19 cellular contexts compared by ENCODE assay signal in the genomic region with DNA sequence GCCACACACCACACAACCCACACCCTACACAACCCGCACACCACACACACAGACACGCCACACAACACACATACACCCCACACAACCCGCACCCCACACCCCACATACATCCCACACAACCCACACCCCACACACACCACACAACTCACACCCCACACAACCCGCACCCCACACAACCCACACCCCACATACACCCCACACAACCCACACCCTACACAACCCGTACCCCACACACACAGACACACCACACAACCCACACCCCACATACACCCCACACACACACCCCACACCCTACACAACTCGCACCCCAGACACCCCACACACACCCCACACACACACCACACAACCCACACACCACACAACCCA.
DNase-seq lines count a peak whose midpoint lies in the region; ATAC-seq and TF ChIP-seq lines count a peak whose summit lies in the region.
"Had no signal": no experiment of that assay in that cellular context is flagged by ENCODE, and none has a peak within 500 bp of the region (broad histone marks: within the 10 kb centered on the region; RNA-seq: fewer than 3 reads in every experiment).

No MANE protein-coding gene starts in this region.

- H3K56ac ChIP-seq in mesendoderm (ENCODE audit: low read length), result peak overlapping the region; percentile 42

- TF ChIP-seq CTCF in transverse colon (IDR thresholded peaks at IDR 0.05) (no peak), endodermal cell (conservative IDR thresholded peaks at IDR 0.05) (no peak), glutamatergic neuron (IDR thresholded peaks at IDR 0.05; ENCODE audit: partially characterized antibody, unreplicated experiment) (no peak)

- no peak overlapping the region for H3K4me2 ChIP-seq in mesendoderm (ENCODE audit: low read length)
- H3K4me2 ChIP-seq: PC-9 had no signal

- no peaks in the 10 kb centered on the region for H3K36me3 ChIP-seq in SK-N-MC (ENCODE audit: insufficient read depth, low read length)
- no peaks in the 10 kb centered on the region for H3K36me3 ChIP-seq in mesendoderm (ENCODE audit: control insufficient read depth, insufficient read depth, low read length)
- no peaks in the 10 kb centered on the region for H3K36me3 ChIP-seq in transverse colon
- no peaks in the 10 kb centered on the region for H3K36me3 ChIP-seq in endodermal cell (ENCODE audit: control insufficient read depth, insufficient read depth, low read length)
- H3K36me3 ChIP-seq: left lung, stomach had no signal

- peak overlapping the region; percentile 92 for H3K27ac ChIP-seq in SK-N-MC
- H3K27ac ChIP-seq in mesendoderm (ENCODE audit: low read depth, low read length), result no peak overlapping the region
- H3K27ac ChIP-seq in transverse colon, result no peak overlapping the region
- H3K27ac ChIP-seq in endodermal cell (ENCODE audit: low read depth, low read length), result no peak overlapping the region
- H3K27ac ChIP-seq: epithelial cell of prostate, hepatocyte, left lung, PC-9, stomach had no signal

- H3K9me3 Mint-ChIP-seq in activated naive CD4-positive, alpha-beta T cell treated with anti-CD3 and anti-CD28 coated beads, Interleukin-2, amount 50 U/mL, for 24 hours, result no peaks in the 10 kb centered on the region
- H3K9me3 Mint-ChIP-seq in endodermal cell, result peaks cover 7% of the 10 kb centered on the region
- H3K9me3 Mint-ChIP-seq in glutamatergic neuron (ENCODE audit: unreplicated experiment), result peaks cover 1% of the 10 kb centered on the region
- H3K9me3 Mint-ChIP-seq: type B pancreatic cell had no signal

- no peak overlapping the region for H3K18ac ChIP-seq in mesendoderm (ENCODE audit: low read length)

- no peak overlapping the region for H3K4ac ChIP-seq in mesendoderm (ENCODE audit: low read depth, low read length)

- H2BK5ac ChIP-seq in mesendoderm (ENCODE audit: low read length), result no peak overlapping the region

- peak overlapping the region; percentile 20 for H3K9ac ChIP-seq in SK-N-MC (ENCODE audit: insufficient read length)
- H3K9ac ChIP-seq in mesendoderm (ENCODE audit: low read length), result no peak overlapping the region
- H3K9ac ChIP-seq in endodermal cell (ENCODE audit: extremely low read depth, low read length, poor library complexity, severe bottlenecking), result no peak overlapping the region

- intact Hi-C loops in transverse colon (cut with DNase I; ENCODE audit: low total_unique reads), result no loop called here

- peaks cover 4% of the 10 kb centered on the region for H3K27me3 Mint-ChIP-seq in activated naive CD4-positive, alpha-beta T cell treated with anti-CD3 and anti-CD28 coated beads, Interleukin-2, amount 50 U/mL, for 24 hours
- H3K27me3 Mint-ChIP-seq in endodermal cell (ENCODE audit: insufficient read depth), result peaks cover 26% of the 10 kb centered on the region
- H3K27me3 Mint-ChIP-seq in glutamatergic neuron (ENCODE audit: unreplicated experiment), result peaks cover 5% of the 10 kb centered on the region

- H3K36me3 Mint-ChIP-seq in activated naive CD4-positive, alpha-beta T cell treated with anti-CD3 and anti-CD28 coated beads, Interleukin-2, amount 50 U/mL, for 24 hours, result no peaks in the 10 kb centered on the region
- H3K36me3 Mint-ChIP-seq in endodermal cell (ENCODE audit: low read depth) (no peaks in the 10 kb centered on the region), glutamatergic neuron (ENCODE audit: unreplicated experiment) (peaks cover 6% of the 10 kb centered on the region)
- H3K36me3 Mint-ChIP-seq: type B pancreatic cell had no signal

- no peak for TF ChIP-seq EP300 in transverse colon (IDR thresholded peaks at IDR 0.05; ENCODE audit: low read depth)

- peak overlapping the region; percentile 43 for H3K4me3 Mint-ChIP-seq in activated naive CD4-positive, alpha-beta T cell treated with anti-CD3 and anti-CD28 coated beads, Interleukin-2, amount 50 U/mL, for 24 hours
- H3K4me3 Mint-ChIP-seq in endodermal cell (no peak overlapping the region), glutamatergic neuron (ENCODE audit: unreplicated experiment) (no peak overlapping the region)

- H3K9me3 ChIP-seq in SK-N-MC (ENCODE audit: low read depth, low read length) (no peaks in the 10 kb centered on the region), transverse colon (no peaks in the 10 kb centered on the region), endodermal cell (ENCODE audit: control insufficient read depth, low read length) (peaks cover 39% of the 10 kb centered on the region)
- H3K9me3 ChIP-seq: left lung, stomach had no signal

- no peak overlapping the region for H4K8ac ChIP-seq in mesendoderm (ENCODE audit: low read depth, low read length)

- H4K5ac ChIP-seq in mesendoderm (ENCODE audit: low read length), result no peak overlapping the region

- H3K27me3 ChIP-seq in mesendoderm (ENCODE audit: insufficient read depth, low read length, poor library complexity), result no peaks in the 10 kb centered on the region
- peaks cover 26% of the 10 kb centered on the region for H3K27me3 ChIP-seq in transverse colon
- no peaks in the 10 kb centered on the region for H3K27me3 ChIP-seq in endodermal cell (ENCODE audit: control insufficient read depth, insufficient read depth, low read length, poor library complexity, severe bottlenecking)

- no peak overlapping the region for H3K23ac ChIP-seq in mesendoderm (ENCODE audit: low read length)

- H3K4me1 ChIP-seq in mesendoderm (ENCODE audit: control insufficient read depth, low read depth, low read length) (no peaks in the 10 kb centered on the region), transverse colon (no peaks in the 10 kb centered on the region), endodermal cell (ENCODE audit: control insufficient read depth, insufficient read depth, low read length) (no peaks in the 10 kb centered on the region)
- H3K4me1 ChIP-seq: left lung had no signal

- WGBS in mesendoderm (ENCODE audit: extremely low coverage, insufficient coverage, low lambda C conversion rate), result no CpG with 5 or more reads among the region's 6 CpGs
- 75 to 85% methylated on average over 2 to 6 of the region's 6 CpGs for WGBS in transverse colon (ENCODE audit: low coverage in 1 of 2), 2 donors
- WGBS in endodermal cell (ENCODE audit: insufficient coverage in 1 of 2, insufficient read length in 1 of 2), 2 experiments, result 82% methylated on average over 2 of the region's 6 CpGs; no CpG with 5 or more reads in 1 of the 2 experiments

- H3K4me3 ChIP-seq in SK-N-MC (peak overlapping the region; percentile 43; the same call in 1 of the 2 replicates), mesendoderm (ENCODE audit: low read length) (no peak overlapping the region), transverse colon (no peak overlapping the region), endodermal cell (ENCODE audit: low read length) (no peak overlapping the region)
- H3K4me3 ChIP-seq: hepatocyte, left lung, PC-9, stomach had no signal

- peak; percentile 28 for ATAC-seq in stimulated activated naive CD8-positive, alpha-beta T cell treated with anti-CD3 and anti-CD28 coated beads, Interleukin-15, Interleukin-2, amounts not matched to agents 100 U/mL and 50 U/mL, for 24 hours

- H3K27ac Mint-ChIP-seq in activated naive CD4-positive, alpha-beta T cell treated with anti-CD3 and anti-CD28 coated beads, Interleukin-2, amount 50 U/mL, for 24 hours, result no peak overlapping the region
- H3K27ac Mint-ChIP-seq in endodermal cell (no peak overlapping the region), glutamatergic neuron (ENCODE audit: unreplicated experiment) (no peak overlapping the region)

- in situ Hi-C loops in transverse colon (cut with MboI; ENCODE audit: low pct_ligation_motif_present in 1 of 4, low pct_unique_long_range_greater_than_20kb in 1 of 4, low sequenced_read_pairs in 3 of 4), result no loop called here

- no peak for DNase-seq in activated naive CD4-positive, alpha-beta T cell treated with anti-CD3 and anti-CD28 coated beads, Interleukin-2, amount 50 U/mL, for 16 hours
- no peak for DNase-seq in SK-N-MC (ENCODE audit: low read depth, low spot score)
- DNase-seq in mesendoderm, result no peak
- DNase-seq in stimulated activated naive CD8-positive, alpha-beta T cell treated with anti-CD3 and anti-CD28 coated beads, Interleukin-15, Interleukin-2, amounts not matched to agents 100 U/mL and 50 U/mL, for 24 hours, result no peak
- DNase-seq in transverse colon, result no peak
- DNase-seq in endodermal cell, result no peak
- DNase-seq in glutamatergic neuron, result no peak
- DNase-seq: caudate nucleus, DMS 273 treated with DMSO at 0.1 percent for 48 hours, NCI-H226, NCI-H774, SHP77 treated with DMSO at 0.1 percent for 48 hours, stomach had no signal

- no peaks in the 10 kb centered on the region for H3K79me2 ChIP-seq in mesendoderm (ENCODE audit: control insufficient read depth, insufficient read depth, low read length)
- H3K79me2 ChIP-seq: hepatocyte had no signal

- no peaks in the 10 kb centered on the region for H3K79me1 ChIP-seq in mesendoderm (ENCODE audit: low read length)

- no peak overlapping the region for H2AK5ac ChIP-seq in mesendoderm (ENCODE audit: low read length)

- no peak overlapping the region for H2BK15ac ChIP-seq in mesendoderm (replicated peaks; ENCODE audit: low read depth)

- H2BK120ac ChIP-seq in mesendoderm (ENCODE audit: low read depth, low read length), result no peak overlapping the region

- peaks cover 16% of the 10 kb centered on the region for H3K4me1 Mint-ChIP-seq in activated naive CD4-positive, alpha-beta T cell treated with anti-CD3 and anti-CD28 coated beads, Interleukin-2, amount 50 U/mL, for 24 hours
- no peaks in the 10 kb centered on the region for H3K4me1 Mint-ChIP-seq in endodermal cell
- H3K4me1 Mint-ChIP-seq in glutamatergic neuron (ENCODE audit: low read depth, unreplicated experiment), result peaks cover 2% of the 10 kb centered on the region

- no peak for TF ChIP-seq POLR2A in transverse colon (IDR thresholded peaks at IDR 0.05)
